Comparison of ENCODE assay signal across 12 cellular contexts in the genomic region with DNA sequence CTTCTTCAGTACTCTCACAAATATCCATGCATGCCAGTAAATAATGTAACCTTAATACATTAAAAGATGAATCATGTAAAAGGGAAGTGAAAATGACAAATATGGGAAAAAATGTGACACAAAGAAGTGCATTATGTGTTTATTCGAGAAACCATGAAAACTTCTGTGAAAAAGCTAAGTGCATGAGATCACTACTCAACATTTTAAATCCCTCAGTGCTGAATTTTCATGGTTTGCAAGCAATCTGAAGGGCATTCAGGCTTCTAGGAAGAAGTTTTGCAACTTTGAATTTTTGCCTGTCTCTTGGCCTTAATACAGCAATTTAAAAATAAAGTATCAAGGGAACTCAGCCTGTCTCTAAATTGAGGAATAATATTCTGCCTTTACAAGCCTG.
DNase-seq lines count a peak whose midpoint lies in the region; ATAC-seq and TF ChIP-seq lines count a peak whose summit lies in the region.
"Had no signal": no experiment of that assay in that cellular context is flagged by ENCODE, and none has a peak within 500 bp of the region (broad histone marks: within the 10 kb centered on the region; RNA-seq: fewer than 3 reads in every experiment).

No MANE protein-coding gene starts in this region.

- DNase-seq in NOMO-1 treated with DMSO at 0.1 percent for 48 hours (lab: John Stamatoyannopoulos, UW; ENCODE audit: unreplicated experiment) (peak; percentile 61), NOMO-1 treated with dmso at 0.1 percent for 144 hours (lab: John Stamatoyannopoulos, UW; ENCODE audit: unreplicated experiment) (no peak), T-helper 17 cell (no peak), foreskin melanocyte (peak; percentile 89), immature natural killer cell (no peak), NAMALWA (ENCODE audit: low spot score) (no peak)
- DNase-seq in stimulated activated naive B cell treated with anti-CD40 and anti-IgM and Interleukin-4, amounts not matched to agents 10 μg/mL and 1 μg/mL and 100 μg/mL, for 72 hours, result no peak
- no peak for DNase-seq in activated CD8-positive, alpha-beta T cell treated with anti-CD3 and anti-CD28 coated beads for 36 hours
- DNase-seq: activated CD4-positive, alpha-beta memory T cell treated with anti-CD3 and anti-CD28 coated beads for 36 hours; effector memory CD8-positive, alpha-beta T cell; Kasumi-1; NK-92 treated with Interleukin-12 subunit alpha and Interleukin-12 subunit beta, amount 100 ng/mL, for 24 hours had no signal

- no peaks in the 10 kb centered on the region for H3K9me3 ChIP-seq in T-helper 17 cell (ENCODE audit: control insufficient read depth, low read length, poor library complexity, severe bottlenecking)

- H3K9me3 Mint-ChIP-seq in stimulated activated naive B cell treated with anti-CD40 and anti-IgM and Interleukin-4, amounts not matched to agents 10 μg/mL and 1 μg/mL and 100 μg/mL, for 72 hours, result peaks cover 0 to 5% of the 10 kb centered on the region in 2 donors
- no peaks in the 10 kb centered on the region for H3K9me3 Mint-ChIP-seq in activated CD8-positive, alpha-beta T cell treated with anti-CD3 and anti-CD28 coated beads for 36 hours
- H3K9me3 Mint-ChIP-seq in immature natural killer cell, result peaks cover 0 to 6% (median 0%) of the 10 kb centered on the region in 6 donors
- H3K9me3 Mint-ChIP-seq: effector memory CD8-positive, alpha-beta T cell had no signal

- no peak for TF ChIP-seq CTCF in activated CD8-positive, alpha-beta T cell treated with anti-CD3 and anti-CD28 coated beads for 36 hours (IDR thresholded peaks at IDR 0.05)

- ATAC-seq in T-helper 17 cell, result peak; percentile 16
- ATAC-seq in stimulated activated naive B cell treated with anti-CD40 and anti-IgM and Interleukin-4, amounts not matched to agents 10 μg/mL and 1 μg/mL and 100 μg/mL, for 72 hours (replicated peaks), result peak; percentile 61 to 65
- no peak for ATAC-seq in activated CD8-positive, alpha-beta T cell treated with anti-CD3 and anti-CD28 coated beads for 36 hours
- ATAC-seq: effector memory CD8-positive, alpha-beta T cell had no signal

- H3K27ac Mint-ChIP-seq in T-helper 17 cell (no peak overlapping the region), immature natural killer cell (no peak overlapping the region)
- no peak overlapping the region for H3K27ac Mint-ChIP-seq in stimulated activated naive B cell treated with anti-CD40 and anti-IgM and Interleukin-4, amounts not matched to agents 10 μg/mL and 1 μg/mL and 100 μg/mL, for 72 hours
- H3K27ac Mint-ChIP-seq in activated CD8-positive, alpha-beta T cell treated with anti-CD3 and anti-CD28 coated beads for 36 hours, result no peak overlapping the region
- H3K27ac Mint-ChIP-seq: activated CD4-positive, alpha-beta memory T cell treated with anti-CD3 and anti-CD28 coated beads for 36 hours; effector memory CD8-positive, alpha-beta T cell had no signal

- H3K36me3 Mint-ChIP-seq in T-helper 17 cell (ENCODE audit: low read depth) (no peaks in the 10 kb centered on the region), immature natural killer cell (no peaks in the 10 kb centered on the region)
- no peaks in the 10 kb centered on the region for H3K36me3 Mint-ChIP-seq in stimulated activated naive B cell treated with anti-CD40 and anti-IgM and Interleukin-4, amounts not matched to agents 10 μg/mL and 1 μg/mL and 100 μg/mL, for 72 hours
- no peaks in the 10 kb centered on the region for H3K36me3 Mint-ChIP-seq in activated CD8-positive, alpha-beta T cell treated with anti-CD3 and anti-CD28 coated beads for 36 hours (ENCODE audit: low read depth)
- H3K36me3 Mint-ChIP-seq: activated CD4-positive, alpha-beta memory T cell treated with anti-CD3 and anti-CD28 coated beads for 36 hours had no signal

- CTCF ChIA-PET in activated CD8-positive, alpha-beta T cell treated with anti-CD3 and anti-CD28 coated beads for 36 hours (lab: Charles Lee), result interaction anchor here (1.1 kb wide), 1 partner anchor 16 kb away, joined by 3 read pairs; no protein-coding TSS in a partner anchor

- intact Hi-C loops in activated CD8-positive, alpha-beta T cell treated with anti-CD3 and anti-CD28 coated beads for 36 hours (cut with micrococcal nuclease), result no loop called here

- H3K27me3 Mint-ChIP-seq in T-helper 17 cell (peaks cover 15% of the 10 kb centered on the region), immature natural killer cell (ENCODE audit: low read depth in 3 of 3) (peaks cover 0 to 7% (median 6%) of the 10 kb centered on the region in 3 donors)
- H3K27me3 Mint-ChIP-seq in stimulated activated naive B cell treated with anti-CD40 and anti-IgM and Interleukin-4, amounts not matched to agents 10 μg/mL and 1 μg/mL and 100 μg/mL, for 72 hours, result no peaks in the 10 kb centered on the region
- peaks cover 1% of the 10 kb centered on the region for H3K27me3 Mint-ChIP-seq in activated CD8-positive, alpha-beta T cell treated with anti-CD3 and anti-CD28 coated beads for 36 hours
- H3K27me3 Mint-ChIP-seq: activated CD4-positive, alpha-beta memory T cell treated with anti-CD3 and anti-CD28 coated beads for 36 hours had no signal

- POLR2A ChIA-PET in activated CD8-positive, alpha-beta T cell treated with anti-CD3 and anti-CD28 coated beads for 36 hours (lab: Charles Lee), result interaction anchor here (1.2 kb wide), 1 partner anchor 10 kb away, joined by 3 read pairs; no protein-coding TSS in a partner anchor

- H3K4me3 Mint-ChIP-seq in T-helper 17 cell (no peak overlapping the region), immature natural killer cell (no peak overlapping the region)
- no peak overlapping the region for H3K4me3 Mint-ChIP-seq in stimulated activated naive B cell treated with anti-CD40 and anti-IgM and Interleukin-4, amounts not matched to agents 10 μg/mL and 1 μg/mL and 100 μg/mL, for 72 hours
- H3K4me3 Mint-ChIP-seq in activated CD8-positive, alpha-beta T cell treated with anti-CD3 and anti-CD28 coated beads for 36 hours, result no peak overlapping the region
- H3K4me3 Mint-ChIP-seq: activated CD4-positive, alpha-beta memory T cell treated with anti-CD3 and anti-CD28 coated beads for 36 hours; effector memory CD8-positive, alpha-beta T cell had no signal

- H3K4me1 Mint-ChIP-seq in T-helper 17 cell (no peaks in the 10 kb centered on the region), immature natural killer cell (no peaks in the 10 kb centered on the region)
- peaks cover 3 to 9% of the 10 kb centered on the region in 2 donors for H3K4me1 Mint-ChIP-seq in stimulated activated naive B cell treated with anti-CD40 and anti-IgM and Interleukin-4, amounts not matched to agents 10 μg/mL and 1 μg/mL and 100 μg/mL, for 72 hours
- peaks cover 12% of the 10 kb centered on the region for H3K4me1 Mint-ChIP-seq in activated CD8-positive, alpha-beta T cell treated with anti-CD3 and anti-CD28 coated beads for 36 hours (ENCODE audit: low read depth)

Comparison
In these comparisons a context has a peak if more than half of its experiments do, and no peak if none do; other contexts are left out.
1. DNase-seq: peak in NOMO-1 treated with DMSO at 0.1 percent for 48 hours (single experiment) and foreskin melanocyte (single experiment); none in NOMO-1 treated with dmso at 0.1 percent for 144 hours (single experiment), T-helper 17 cell (0 of 3), stimulated activated naive B cell treated with anti-CD40 and anti-IgM and Interleukin-4, amounts not matched to agents 10 μg/mL and 1 μg/mL and 100 μg/mL, for 72 hours (single experiment), activated CD8-positive, alpha-beta T cell treated with anti-CD3 and anti-CD28 coated beads for 36 hours (single experiment), immature natural killer cell (0 of 3) and NAMALWA (single experiment).